ENCODE assay signal across 14 cellular contexts in genomic region chr22:48929276-48929790, GRCh38.
DNase-seq lines count a peak whose midpoint lies in the region; ATAC-seq and TF ChIP-seq lines count a peak whose summit lies in the region.
"Had no signal": no experiment of that assay in that cellular context is flagged by ENCODE, and none has a peak within 500 bp of the region (broad histone marks: within the 10 kb centered on the region; RNA-seq: fewer than 3 reads in every experiment).

No MANE protein-coding gene starts in this region.

- POLR2A ChIA-PET in CD4-positive, alpha-beta memory T cell (lab: Charles Lee; ENCODE audit: partially characterized antibody): no interaction called here

- peaks cover 8% of the 10 kb centered on the region for H3K9me3 Mint-ChIP-seq in osteocyte (ENCODE audit: unreplicated experiment)
- peaks cover 0 to 3% (median under 1%) of the 10 kb centered on the region in 8 donors for H3K9me3 Mint-ChIP-seq in CD4-positive, alpha-beta memory T cell

- H3K4me3 Mint-ChIP-seq in osteocyte (ENCODE audit: unreplicated experiment): no peak overlapping the region
- H3K4me3 Mint-ChIP-seq in CD4-positive, alpha-beta memory T cell: no peak overlapping the region

- H3K9me3 ChIP-seq in CD4-positive, alpha-beta memory T cell (ENCODE audit: control insufficient read depth in 1 of 2, low read length in 2 of 2): no peaks in the 10 kb centered on the region
- H3K9me3 ChIP-seq: Caco-2 had no signal

- DNase-seq in NCI-H510A treated with DMSO at 0.1 percent for 48 hours (lab: John Stamatoyannopoulos, UW): peak; percentile 49
- DNase-seq in NCI-H510A (lab: John Stamatoyannopoulos, UW): no peak
- peak; percentile 53 for DNase-seq in DMS79 treated with DMSO at 0.1 percent for 48 hours (lab: John Stamatoyannopoulos, UW)
- DNase-seq in activated CD8-positive, alpha-beta memory T cell treated with anti-CD3 and anti-CD28 coated beads, Interleukin-2, amount 50 U/mL, for 48 hours: peak; percentile 3
- DNase-seq in osteocyte (ENCODE audit: extremely low spot score, unreplicated experiment): peak; percentile 57
- no peak for DNase-seq in CD4-positive, alpha-beta memory T cell
- DNase-seq in pons (ENCODE audit: low spot score): no peak
- DNase-seq: Caco-2, GDM1, KBM-7, NCI-H1694 treated with DMSO at 0.1 percent for 48 hours, NCI-H69 had no signal

- ATAC-seq in HG03432 (IDR thresholded peaks at IDR 0.05; ENCODE audit: unreplicated experiment): no peak

- H3K27me3 ChIP-seq in CD4-positive, alpha-beta memory T cell (ENCODE audit: insufficient read depth, low read length): no peaks in the 10 kb centered on the region

- H3K4me3 ChIP-seq in CD4-positive, alpha-beta memory T cell (ENCODE audit: low read length in 2 of 2): no peak overlapping the region

- TF ChIP-seq CTCF in osteocyte (IDR thresholded peaks at IDR 0.05): no peak

- intact Hi-C loops in CD4-positive, alpha-beta memory T cell (cut with micrococcal nuclease): no loop called here

- H3K27ac ChIP-seq in CD4-positive, alpha-beta memory T cell (ENCODE audit: low read depth, low read length): no peak overlapping the region
- H3K27ac ChIP-seq: C4-2B had no signal

- CTCF ChIA-PET in CD4-positive, alpha-beta memory T cell (lab: Charles Lee; ENCODE audit: partially characterized antibody): no interaction called here

- H3K4me1 ChIP-seq in CD4-positive, alpha-beta memory T cell (ENCODE audit: insufficient read depth, low read length): no peaks in the 10 kb centered on the region
- H3K4me1 ChIP-seq: Caco-2 had no signal

- H3K36me3 Mint-ChIP-seq in osteocyte (ENCODE audit: unreplicated experiment): no peaks in the 10 kb centered on the region
- H3K36me3 Mint-ChIP-seq in CD4-positive, alpha-beta memory T cell: no peaks in the 10 kb centered on the region

- H3K36me3 ChIP-seq in CD4-positive, alpha-beta memory T cell (ENCODE audit: insufficient read depth, low read length): no peaks in the 10 kb centered on the region

- peaks cover 14% of the 10 kb centered on the region for H3K27me3 Mint-ChIP-seq in osteocyte (ENCODE audit: unreplicated experiment)
- peaks cover 7 to 9% of the 10 kb centered on the region in 2 donors for H3K27me3 Mint-ChIP-seq in CD4-positive, alpha-beta memory T cell

- no peak overlapping the region for H3K27ac Mint-ChIP-seq in osteocyte (ENCODE audit: unreplicated experiment)
- H3K27ac Mint-ChIP-seq in CD4-positive, alpha-beta memory T cell: no peak overlapping the region

- H3K4me1 Mint-ChIP-seq in osteocyte (ENCODE audit: unreplicated experiment): no peaks in the 10 kb centered on the region
- H3K4me1 Mint-ChIP-seq in CD4-positive, alpha-beta memory T cell: no peaks in the 10 kb centered on the region

Comparison
In these comparisons a context has a peak if more than half of its experiments do, and no peak if none do; other contexts are left out.
1. DNase-seq: peak in NCI-H510A treated with DMSO at 0.1 percent for 48 hours (single experiment), DMS79 treated with DMSO at 0.1 percent for 48 hours (single experiment), activated CD8-positive, alpha-beta memory T cell treated with anti-CD3 and anti-CD28 coated beads, Interleukin-2, amount 50 U/mL, for 48 hours (single experiment) and osteocyte (single experiment); none in NCI-H510A (single experiment), CD4-positive, alpha-beta memory T cell (0 of 5) and pons (single experiment).